25 cellular contexts compared by ENCODE assay signal in the genomic region with DNA sequence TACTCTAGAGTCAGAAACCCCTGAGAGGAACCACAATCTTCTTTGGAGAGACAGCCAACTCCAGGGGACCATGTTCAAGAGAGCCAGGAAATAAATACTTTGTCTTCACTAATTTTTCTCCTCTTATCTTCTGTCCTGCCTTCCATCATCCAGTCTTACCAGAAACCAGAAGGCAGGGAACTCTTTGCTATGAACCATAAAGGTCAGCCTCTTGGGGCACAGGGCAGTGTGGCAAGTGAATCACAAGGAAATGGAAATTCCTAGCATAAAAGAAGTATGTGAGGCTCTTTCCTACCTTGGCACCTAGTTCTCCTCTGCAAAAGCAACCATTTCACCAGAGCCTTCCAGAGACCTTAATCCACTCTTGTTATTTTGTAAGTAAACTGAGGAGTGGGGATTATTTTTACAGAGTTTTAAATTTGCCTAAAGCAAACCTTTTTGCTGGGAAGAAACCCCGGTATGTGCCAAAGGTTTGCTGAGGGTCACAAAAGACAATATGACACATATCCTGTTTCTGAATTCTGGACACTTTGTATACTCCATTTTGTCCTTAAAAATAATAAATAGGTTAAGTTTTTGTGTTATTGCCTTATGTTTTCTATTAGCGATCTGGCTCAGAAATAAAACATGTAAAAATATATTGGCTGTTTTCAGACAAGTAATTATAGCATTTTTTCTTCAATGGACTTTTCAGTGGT.
DNase-seq lines count a peak whose midpoint lies in the region; ATAC-seq and TF ChIP-seq lines count a peak whose summit lies in the region.
"Had no signal": no experiment of that assay in that cellular context is flagged by ENCODE, and none has a peak within 500 bp of the region (broad histone marks: within the 10 kb centered on the region; RNA-seq: fewer than 3 reads in every experiment).

No MANE protein-coding gene starts in this region.

- intact Hi-C loops in Right ventricle myocardium superior (cut with DNase I) = no loop called here

- TF ChIP-seq CTCF in endodermal cell (conservative IDR thresholded peaks at IDR 0.05) (no peak), kidney epithelial cell (IDR thresholded peaks at IDR 0.05; ENCODE audit: insufficient read depth, low read length, poor library complexity, severe bottlenecking) (no peak)

- H3K4me1 ChIP-seq in endodermal cell (ENCODE audit: control insufficient read depth, insufficient read depth, low read length) = no peaks in the 10 kb centered on the region
- H3K4me1 ChIP-seq: breast epithelium, gastroesophageal sphincter had no signal

- H3K36me3 Mint-ChIP-seq in endodermal cell (ENCODE audit: low read depth) = no peaks in the 10 kb centered on the region
- H3K36me3 Mint-ChIP-seq: memory B cell, type B pancreatic cell had no signal

- 93 to 100% methylated on average over 1 to 2 of the region's 2 CpGs for WGBS in endodermal cell (ENCODE audit: insufficient coverage in 1 of 2, insufficient read length in 1 of 2), 2 experiments

- H3K27ac ChIP-seq in endodermal cell (ENCODE audit: low read depth, low read length) = no peak overlapping the region
- H3K27ac ChIP-seq: breast epithelium, C4-2B, coronary artery, gastroesophageal sphincter had no signal

- H3K4me3 ChIP-seq in endodermal cell (ENCODE audit: low read length) = no peak overlapping the region
- H3K4me3 ChIP-seq in kidney epithelial cell (ENCODE audit: low read depth, low read length) = no peak overlapping the region
- H3K4me3 ChIP-seq: breast epithelium, coronary artery, gastroesophageal sphincter had no signal

- H3K36me3 ChIP-seq in endodermal cell (ENCODE audit: control insufficient read depth, insufficient read depth, low read length) (no peaks in the 10 kb centered on the region), kidney epithelial cell (ENCODE audit: control insufficient read depth, insufficient read depth, low read length) (no peaks in the 10 kb centered on the region)
- H3K36me3 ChIP-seq: breast epithelium, gastroesophageal sphincter had no signal

- DNase-seq in EL (peak; percentile 5), NCI-H226 (peak; percentile 65), endodermal cell (no peak), kidney epithelial cell (ENCODE audit: low read depth) (peak; percentile 4), NCI-H1436 (lab: John Stamatoyannopoulos, UW) (no peak), Right ventricle myocardium superior (no peak), DMS79 treated with DMSO at 0.1 percent for 48 hours (lab: John Stamatoyannopoulos, UW) (no peak)
- DNase-seq in activated naive CD4-positive, alpha-beta T cell treated with Interleukin-2 at 50 U/mL for 16 hours = no peak
- DNase-seq: activated CD4-positive, alpha-beta T cell treated with anti-CD3 and anti-CD28 coated beads, Interleukin-2, amount 50 U/mL, for 4 hours; activated gamma-delta T cell treated with Interleukin-2 at 50 U/mL for 16 hours; Calu3; left cardiac atrium; NCI-H1436 treated with DMSO at 0.1 percent for 48 hours; NCI-H524; nucleus accumbens; right cardiac atrium; RPMI8226; stimulated activated CD4-positive, alpha-beta T cell treated with anti-CD3 and anti-CD28 coated beads, Interleukin-15, amount 100 ng/mL, for 24 hours had no signal

- H3K27me3 Mint-ChIP-seq in endodermal cell (ENCODE audit: insufficient read depth) = no peaks in the 10 kb centered on the region
- H3K27me3 Mint-ChIP-seq: memory B cell, type B pancreatic cell had no signal

- no peaks in the 10 kb centered on the region for H3K9me3 ChIP-seq in endodermal cell (ENCODE audit: control insufficient read depth, low read length)

- H3K4me1 Mint-ChIP-seq in endodermal cell = peaks cover 7% of the 10 kb centered on the region
- H3K4me1 Mint-ChIP-seq: memory B cell had no signal

- peaks cover 6% of the 10 kb centered on the region for H3K9me3 Mint-ChIP-seq in endodermal cell
- H3K9me3 Mint-ChIP-seq: type B pancreatic cell had no signal

- ATAC-seq in Right ventricle myocardium superior (ENCODE audit: poor library complexity) = no peak
- ATAC-seq: gastroesophageal sphincter, left cardiac atrium, right cardiac atrium had no signal

- no peak overlapping the region for H3K9ac ChIP-seq in endodermal cell (ENCODE audit: extremely low read depth, low read length, poor library complexity, severe bottlenecking)

- no peaks in the 10 kb centered on the region for H3K27me3 ChIP-seq in endodermal cell (ENCODE audit: control insufficient read depth, insufficient read depth, low read length, poor library complexity, severe bottlenecking)
- H3K27me3 ChIP-seq in kidney epithelial cell (ENCODE audit: control insufficient read depth, insufficient read depth, low read length) = no peaks in the 10 kb centered on the region
- H3K27me3 ChIP-seq: breast epithelium, gastroesophageal sphincter had no signal

- no peak overlapping the region for H3K4me3 Mint-ChIP-seq in endodermal cell
- H3K4me3 Mint-ChIP-seq: memory B cell, type B pancreatic cell, WTC11 had no signal

- peak overlapping the region; percentile 31 for H3K27ac Mint-ChIP-seq in endodermal cell
- H3K27ac Mint-ChIP-seq: memory B cell, type B pancreatic cell, WTC11 had no signal

Comparison
In these comparisons a context has a peak if more than half of its experiments do, and no peak if none do; other contexts are left out.
1. DNase-seq: peak in EL (single experiment), NCI-H226 (single experiment) and kidney epithelial cell (single experiment); none in endodermal cell (single experiment), NCI-H1436 (single experiment), activated naive CD4-positive, alpha-beta T cell treated with Interleukin-2 at 50 U/mL for 16 hours (single experiment), Right ventricle myocardium superior (single experiment) and DMS79 treated with DMSO at 0.1 percent for 48 hours (single experiment).